In genomic region chr13:41459754-41460111, GRCh38 we compare ENCODE assay signal across 7 cellular contexts. TPM values are rescaled to one million over a fixed set of nuclear protein-coding genes. Genes with fewer than 3 reads are reported as not detected.
DNase-seq lines count a peak whose midpoint lies in the region; TF ChIP-seq lines count a peak whose summit lies in the region.

No MANE protein-coding gene starts in this region.

- H3K9me3 ChIP-seq in fibroblast of lung (ENCODE audit: control insufficient read depth, insufficient read depth, low read depth, low read length) (no peaks in the 10 kb centered on the region), sigmoid colon (no peaks in the 10 kb centered on the region)

- H3K4me1 Mint-ChIP-seq in activated CD4-positive, alpha-beta memory T cell treated with anti-CD3 and anti-CD28 coated beads for 36 hours (ENCODE audit: low read depth), result peaks cover 61% of the 10 kb centered on the region

- no peak for TF ChIP-seq EP300 in sigmoid colon (IDR thresholded peaks at IDR 0.05)

- H3K27me3 ChIP-seq in H7 (ENCODE audit: control insufficient read depth, insufficient read depth, low read length), result peaks cover 51% of the 10 kb centered on the region
- peaks cover 7% of the 10 kb centered on the region for H3K27me3 ChIP-seq in fibroblast of lung (ENCODE audit: control insufficient read depth, insufficient read depth, low read length)
- peaks cover 9 to 67% (median 19%) of the 10 kb centered on the region in 3 donors for H3K27me3 ChIP-seq in sigmoid colon

- peaks cover 41% of the 10 kb centered on the region for H3K36me3 Mint-ChIP-seq in activated CD4-positive, alpha-beta memory T cell treated with anti-CD3 and anti-CD28 coated beads for 36 hours

- TF ChIP-seq POLR2A in sigmoid colon (IDR thresholded peaks at IDR 0.05), result no peak

- H3K9me3 Mint-ChIP-seq in activated CD4-positive, alpha-beta memory T cell treated with anti-CD3 and anti-CD28 coated beads for 36 hours, result no peaks in the 10 kb centered on the region

- CTCF ChIA-PET in activated CD4-positive, alpha-beta memory T cell treated with anti-CD3 and anti-CD28 coated beads for 36 hours (lab: Charles Lee), result interaction anchor here (0.8 to 3.5 kb wide), 16 partner anchors 10 to 399 kb away, joined by 3 to 38 read pairs (median 7); no protein-coding TSS in a partner anchor

- peak overlapping the region; percentile 79 for H3K4me2 ChIP-seq in fibroblast of lung (ENCODE audit: extremely low read depth, insufficient read depth, low read length)

- DNase-seq in H7 (peak; percentile 15), fibroblast of lung (ENCODE audit: low read depth in 2 of 2) (no peak), sigmoid colon (no peak), kidney glomerular epithelial cell (lab: John Stamatoyannopoulos, UW) (no peak), SIG-M5 (lab: John Stamatoyannopoulos, UW) (no peak), KG1 (lab: John Stamatoyannopoulos, UW) (no peak)
- peak; percentile 28 for DNase-seq in activated CD4-positive, alpha-beta memory T cell treated with anti-CD3 and anti-CD28 coated beads for 36 hours

- H3K36me3 ChIP-seq in H7 (replicated peaks; ENCODE audit: control insufficient read depth, insufficient read depth, low read length) (no peaks in the 10 kb centered on the region), fibroblast of lung (ENCODE audit: control insufficient read depth, insufficient read depth, low read length) (peaks cover 7% of the 10 kb centered on the region), sigmoid colon (no peaks in the 10 kb centered on the region)

- intact Hi-C loops in activated CD4-positive, alpha-beta memory T cell treated with anti-CD3 and anti-CD28 coated beads for 36 hours (cut with micrococcal nuclease), result loop anchor here (1.0 to 10.0 kb wide), 9 partner anchors 38 to 935 kb away; partner anchors contain the start of gene DGKH
- intact Hi-C loops in sigmoid colon (cut with DNase I), result loop anchor here (5.0 kb wide), 2 partner anchors 88 to 193 kb away; no protein-coding TSS in a partner anchor

- H3K27me3 Mint-ChIP-seq in activated CD4-positive, alpha-beta memory T cell treated with anti-CD3 and anti-CD28 coated beads for 36 hours, result peaks cover 2% of the 10 kb centered on the region

- peak overlapping the region; percentile 97 for H3K27ac Mint-ChIP-seq in activated CD4-positive, alpha-beta memory T cell treated with anti-CD3 and anti-CD28 coated beads for 36 hours

- H3K27ac ChIP-seq in fibroblast of lung (ENCODE audit: insufficient read depth, low read length) (peak overlapping the region; percentile 37), sigmoid colon (no peak overlapping the region)

- POLR2A ChIA-PET in activated CD4-positive, alpha-beta memory T cell treated with anti-CD3 and anti-CD28 coated beads for 36 hours (lab: Charles Lee), result interaction anchor here (1.0 to 2.8 kb wide), 4 partner anchors 11 to 813 kb away, joined by 3 to 15 read pairs (median 9); no protein-coding TSS in a partner anchor

- peak overlapping the region; percentile 87 for H3K4me3 Mint-ChIP-seq in activated CD4-positive, alpha-beta memory T cell treated with anti-CD3 and anti-CD28 coated beads for 36 hours

- 86 to 95% methylated on average over 4 of the region's 4 CpGs for WGBS in sigmoid colon, 2 donors

- H2AFZ ChIP-seq in fibroblast of lung (ENCODE audit: low read length), result no peak overlapping the region

- H4K20me1 ChIP-seq in fibroblast of lung (ENCODE audit: control insufficient read depth, extremely low read depth, insufficient read depth, low read length), result no peaks in the 10 kb centered on the region

- H3K79me2 ChIP-seq in fibroblast of lung (ENCODE audit: control insufficient read depth, insufficient read depth, low read length), result peaks cover 18% of the 10 kb centered on the region

- H3K9ac ChIP-seq in fibroblast of lung (ENCODE audit: insufficient read depth, low read length), result no peak overlapping the region

- H3K4me3 ChIP-seq in H7 (ENCODE audit: insufficient read depth, low read depth, low read length), result no peak overlapping the region
- H3K4me3 ChIP-seq in fibroblast of lung (replicated peaks in 1 of 4; ENCODE audit: control extremely low read depth in 1 of 4, insufficient read depth in 1 of 4, low read depth in 3 of 4, low read length in 4 of 4), result peak overlapping the region; percentile 57 to 90 (median 76)
- peak overlapping the region; percentile 12 to 72 (median 62) for H3K4me3 ChIP-seq in sigmoid colon

- TF ChIP-seq CTCF in fibroblast of lung (conservative IDR thresholded peaks at IDR 0.05 in 1 of 2, IDR thresholded peaks at IDR 0.05 in 1 of 2; ENCODE audit: low read depth in 1 of 2, low read length in 2 of 2), result peak in 1 of 2 donors; percentile 12
- no peak for TF ChIP-seq CTCF in sigmoid colon (IDR thresholded peaks at IDR 0.05)

- H3K4me1 ChIP-seq in fibroblast of lung (ENCODE audit: control insufficient read depth, extremely low read depth, insufficient read depth, low read length) (peaks cover 3% of the 10 kb centered on the region), sigmoid colon (peaks cover 0 to 31% (median 22%) of the 10 kb centered on the region in 4 donors)

RNA-seq across cellular contexts. Expression of gene RGCC, which starts 2.4 kb away (rescaled TPM):
- 1.0 TPM in 1 of 2 replicates, not detected in the other for total RNA-seq in H7 (2014; rRNA removed; shearing (Covaris generic))
- total RNA-seq in activated CD4-positive, alpha-beta memory T cell treated with anti-CD3 and anti-CD28 coated beads for 36 hours, result 10 to 100 TPM; 94.8 to 96.8 TPM
- total RNA-seq in fibroblast of lung (51.1 and 148 TPM in 2 replicates), sigmoid colon (10 to 100 TPM; 30.4 to 65.3 (median 43.3) TPM)
- polyA plus RNA-seq in fibroblast of lung (65.9 and 122 TPM in 2 replicates), sigmoid colon (10 to 100 TPM in 1 of 3 donors, 1 to 10 TPM in 2; 8.3 to 11.3 (median 8.4) TPM)
- 51.6 and 113 TPM in 2 replicates for polyA plus RNA-seq in fibroblast of lung (2012)
- 6.3 and 9.7 TPM in 2 replicates for polyA minus RNA-seq in fibroblast of lung (ENCODE audit: low replicate concordance)

Comparison
In these comparisons a context has a peak if more than half of its experiments do, and no peak if none do; other contexts are left out.
1. DNase-seq: peak in H7 (single experiment) and activated CD4-positive, alpha-beta memory T cell treated with anti-CD3 and anti-CD28 coated beads for 36 hours (single experiment); none in fibroblast of lung (0 of 2), sigmoid colon (single experiment), kidney glomerular epithelial cell (single experiment), SIG-M5 (single experiment) and KG1 (single experiment).
2. RNA of gene RGCC, which starts 2.4 kb away (total RNA-seq): 51.1 to 148 TPM in fibroblast of lung, 94.8 to 96.8 TPM in activated CD4-positive, alpha-beta memory T cell treated with anti-CD3 and anti-CD28 coated beads for 36 hours and 30.4 to 65.3 TPM in sigmoid colon; 1.0 TPM in H7; every median in the first group is over 10 times any median in the second.